Comparison of ENCODE assay signal across 29 cellular contexts in the genomic region with DNA sequence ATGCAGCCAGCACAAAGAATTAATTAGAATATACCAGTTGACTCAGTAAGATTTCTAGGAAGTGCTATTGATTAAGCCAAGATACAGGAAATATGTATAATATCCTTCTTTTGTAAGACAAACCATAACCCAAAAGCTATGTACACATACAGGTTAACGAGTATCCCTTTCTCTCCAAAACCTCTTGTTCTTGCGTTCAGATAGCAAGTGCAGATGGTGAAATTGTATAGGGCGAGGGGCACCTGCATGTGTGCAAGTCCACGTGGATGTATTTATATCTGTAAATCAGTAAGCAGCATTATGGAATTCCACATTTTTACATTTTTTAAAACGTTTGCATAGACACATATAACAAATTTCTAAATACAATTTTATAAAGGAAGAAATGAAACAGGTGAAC.
"Had no signal": no experiment of that assay in that cellular context is flagged by ENCODE, and none has a peak within 500 bp of the region (broad histone marks: within the 10 kb centered on the region; RNA-seq: fewer than 3 reads in every experiment).

No MANE protein-coding gene starts in this region.

- H3K4me2 ChIP-seq: smooth muscle cell had no signal

- H3K79me2 ChIP-seq: parathyroid adenoma had no signal

- H3K27me3 ChIP-seq: ovary, stomach, tibial artery, transverse colon, upper lobe of left lung, vagina had no signal

- H3K4me3 ChIP-seq: ovary, psoas muscle, skin epidermis, smooth muscle cell, spleen, stomach, tibial artery, transverse colon, upper lobe of left lung, vagina had no signal

- H3K9ac ChIP-seq: parathyroid adenoma had no signal

- H3K36me3 Mint-ChIP-seq: naive thymus-derived CD8-positive, alpha-beta T cell; natural killer cell treated with Interleukin-12 subunit alpha and Interleukin-12 subunit beta and Interleukin-15 and Interleukin-18, amount 100 ng/mL, for 72 hours; stimulated activated effector memory CD8-positive, alpha-beta T cell treated with anti-CD3 and anti-CD28 coated beads, Interleukin-12 subunit alpha, Interleukin-12 subunit beta, amount 100 ng/mL, for 72 hours had no signal

- H2AFZ ChIP-seq: parathyroid adenoma had no signal

- H3K9me3 Mint-ChIP-seq: natural killer cell treated with Interleukin-12 subunit alpha and Interleukin-12 subunit beta and Interleukin-15 and Interleukin-18, amount 100 ng/mL, for 72 hours had no signal

- H3K36me3 ChIP-seq: ovary, spleen, stomach, tibial artery, transverse colon, upper lobe of left lung, vagina had no signal

- H3K27ac Mint-ChIP-seq: naive B cell; naive thymus-derived CD8-positive, alpha-beta T cell; natural killer cell treated with Interleukin-12 subunit alpha and Interleukin-12 subunit beta and Interleukin-15 and Interleukin-18, amount 100 ng/mL, for 72 hours; progenitor cell of endocrine pancreas; stimulated activated effector memory CD8-positive, alpha-beta T cell treated with anti-CD3 and anti-CD28 coated beads, Interleukin-12 subunit alpha, Interleukin-12 subunit beta, amount 100 ng/mL, for 72 hours; stimulated activated naive B cell treated with anti-CD40 and anti-IgM and Interleukin-4, amounts not matched to agents 10 μg/mL and 1 μg/mL and 100 μg/mL, for 72 hours; stimulated activated naive CD8-positive, alpha-beta T cell treated with anti-CD3 and anti-CD28 coated beads, Interleukin-15, Interleukin-2, amounts not matched to agents 100 ng/mL and 50 ng/mL, for 24 hours had no signal

- H3K4me3 Mint-ChIP-seq: naive B cell; naive thymus-derived CD8-positive, alpha-beta T cell; natural killer cell treated with Interleukin-12 subunit alpha and Interleukin-12 subunit beta and Interleukin-15 and Interleukin-18, amount 100 ng/mL, for 72 hours; nephron progenitor cell; neural crest cell; stimulated activated effector memory CD8-positive, alpha-beta T cell treated with anti-CD3 and anti-CD28 coated beads, Interleukin-12 subunit alpha, Interleukin-12 subunit beta, amount 100 ng/mL, for 72 hours; stimulated activated naive B cell treated with anti-CD40 and anti-IgM and Interleukin-4, amounts not matched to agents 10 μg/mL and 1 μg/mL and 100 μg/mL, for 72 hours; stimulated activated naive CD8-positive, alpha-beta T cell treated with anti-CD3 and anti-CD28 coated beads, Interleukin-15, Interleukin-2, amounts not matched to agents 100 ng/mL and 50 ng/mL, for 24 hours had no signal

- H3K27ac ChIP-seq: ovary, parathyroid adenoma, psoas muscle, skin epidermis, spleen, stomach, tibial artery, transverse colon, upper lobe of left lung, vagina had no signal

- H3K4me1 Mint-ChIP-seq: naive B cell; naive thymus-derived CD8-positive, alpha-beta T cell; stimulated activated effector memory CD8-positive, alpha-beta T cell treated with anti-CD3 and anti-CD28 coated beads, Interleukin-12 subunit alpha, Interleukin-12 subunit beta, amount 100 ng/mL, for 72 hours had no signal

- DNase-seq: naive B cell; naive thymus-derived CD8-positive, alpha-beta T cell; nephron progenitor cell; occipital lobe; ovary; psoas muscle; right cardiac atrium; spleen; stimulated activated CD4-positive, alpha-beta T cell treated with anti-CD3 and anti-CD28 coated beads, Interleukin-12 subunit alpha, Interleukin-12 subunit beta, amount 100 ng/mL, for 4 hours; stimulated activated CD4-positive, alpha-beta T cell treated with anti-CD3 and anti-CD28 coated beads, Interleukin-1b, Interleukin-23, amount 100 ng/mL, for 48 hours; stimulated activated CD4-positive, alpha-beta T cell treated with anti-CD3 and anti-CD28 coated beads, Interleukin-4, amount 100 ng/mL, for 1 hour; stimulated activated CD4-positive, alpha-beta T cell treated with anti-CD3 and anti-CD28 coated beads, Interleukin-4, amount 100 ng/mL, for 4 hours; stimulated activated naive B cell treated with anti-CD40 and anti-IgM and Interleukin-4, amounts not matched to agents 10 μg/mL and 1 μg/mL and 100 μg/mL, for 72 hours; stimulated activated naive CD4-positive, alpha-beta T cell treated with Interleukin-2 at 50 U/mL for 16 hours; stomach; tibial artery; transverse colon; upper lobe of left lung had no signal

- H3K4me1 ChIP-seq: parathyroid adenoma, psoas muscle, spleen, stomach, tibial artery, transverse colon, upper lobe of left lung, vagina had no signal

- ATAC-seq: naive thymus-derived CD8-positive, alpha-beta T cell; natural killer cell treated with Interleukin-12 subunit alpha and Interleukin-12 subunit beta and Interleukin-15 and Interleukin-18, amount 100 ng/mL, for 72 hours; psoas muscle; right cardiac atrium; sciatic nerve; stimulated activated effector memory CD8-positive, alpha-beta T cell treated with anti-CD3 and anti-CD28 coated beads, Interleukin-12 subunit alpha, Interleukin-12 subunit beta, amount 100 ng/mL, for 72 hours; stimulated activated naive B cell treated with anti-CD40 and anti-IgM and Interleukin-4, amounts not matched to agents 10 μg/mL and 1 μg/mL and 100 μg/mL, for 72 hours had no signal

- H3K9me3 ChIP-seq: ovary, psoas muscle, stomach, tibial artery, transverse colon, upper lobe of left lung, vagina had no signal

- FAIRE-seq: urothelium cell line had no signal
